10 cellular contexts compared by ENCODE assay signal in genomic region chr15:90004252-90004651, GRCh38. TPM values are rescaled to one million over a fixed set of nuclear protein-coding genes. Genes with fewer than 3 reads are reported as not detected.
DNase-seq lines count a peak whose midpoint lies in the region; ATAC-seq and TF ChIP-seq lines count a peak whose summit lies in the region.
"Had no signal": no experiment of that assay in that cellular context is flagged by ENCODE, and none has a peak within 500 bp of the region (broad histone marks: within the 10 kb centered on the region; RNA-seq: fewer than 3 reads in every experiment).

No MANE protein-coding gene starts in this region.

- peak overlapping the region; percentile 81 for H3K27ac ChIP-seq in Karpas-422 (ENCODE audit: low read length)
- H3K27ac ChIP-seq: ovary had no signal

- H3K9me3 ChIP-seq in Karpas-422 (ENCODE audit: low read length) = no peaks in the 10 kb centered on the region; the same call in 1 of the 2 replicates
- H3K9me3 ChIP-seq: ovary had no signal

- peak overlapping the region in 1 of 2 donors; percentile 23 for H3K4me3 Mint-ChIP-seq in effector memory CD8-positive, alpha-beta T cell
- H3K4me3 Mint-ChIP-seq in naive B cell = peak overlapping the region in 4 of 8 donors; percentile 6 to 98 (median 90)

- no peaks in the 10 kb centered on the region for H3K9me3 Mint-ChIP-seq in effector memory CD8-positive, alpha-beta T cell
- no peaks in the 10 kb centered on the region for H3K9me3 Mint-ChIP-seq in naive B cell

- no peaks in the 10 kb centered on the region for H3K9me2 ChIP-seq in Karpas-422 (replicated peaks; ENCODE audit: insufficient read depth, low read length)

- H3K4me3 ChIP-seq in AG04449 (ENCODE audit: low read depth, low read length) (peak overlapping the region; percentile 38), Karpas-422 (ENCODE audit: low read length) (peak overlapping the region; percentile 82; the same call in 1 of the 2 replicates)
- H3K4me3 ChIP-seq: ovary had no signal

- peak overlapping the region; percentile 79 for H3K9ac ChIP-seq in Karpas-422 (ENCODE audit: low read length)

- H3K27me3 ChIP-seq in Karpas-422 (ENCODE audit: low read length) = no peaks in the 10 kb centered on the region
- H3K27me3 ChIP-seq: ovary had no signal

- peaks cover 31% of the 10 kb centered on the region for H3K36me3 Mint-ChIP-seq in effector memory CD8-positive, alpha-beta T cell (ENCODE audit: insufficient read depth)
- peaks cover 5 to 12% of the 10 kb centered on the region in 2 donors for H3K36me3 Mint-ChIP-seq in naive B cell

- no peak overlapping the region for H2AFZ ChIP-seq in Karpas-422 (ENCODE audit: low read length)

- peak overlapping the region; percentile 91 for H3K4me2 ChIP-seq in Karpas-422 (ENCODE audit: low read depth, low read length, poor library complexity, severe bottlenecking)

- POLR2A ChIA-PET in AG04449 (lab: Yijun Ruan, JAX) = interaction anchor here (1.2 kb wide), 1 partner anchor 99 kb away, joined by 3 read pairs; no protein-coding TSS in a partner anchor

- no peak for TF ChIP-seq CTCF in AG04449 (IDR thresholded peaks at IDR 0.05; ENCODE audit: insufficient read depth, low read length, missing control alignments)

- CTCF ChIA-PET in AG04449 (lab: Yijun Ruan, JAX) = interaction anchor here (1.1 to 2.3 kb wide), 2 partner anchors 67 to 150 kb away, joined by 3 to 8 read pairs; no protein-coding TSS in a partner anchor

- H3K4me1 Mint-ChIP-seq in effector memory CD8-positive, alpha-beta T cell (ENCODE audit: low read depth in 2 of 2) = peaks cover 42 to 62% of the 10 kb centered on the region in 2 donors
- peaks cover 42 to 73% (median 73%) of the 10 kb centered on the region in 3 donors for H3K4me1 Mint-ChIP-seq in naive B cell

- H3K79me2 ChIP-seq in Karpas-422 (ENCODE audit: low read length) = peaks cover 74% of the 10 kb centered on the region

- no peak for ATAC-seq in effector memory CD8-positive, alpha-beta T cell (replicated peaks)
- ATAC-seq in naive B cell (ENCODE audit: low read depth in 2 of 2) (no peak), HG03039 (IDR thresholded peaks at IDR 0.05; ENCODE audit: unreplicated experiment) (no peak)

- no peaks in the 10 kb centered on the region for H3K27me3 Mint-ChIP-seq in effector memory CD8-positive, alpha-beta T cell
- H3K27me3 Mint-ChIP-seq in naive B cell = no peaks in the 10 kb centered on the region

- no peak for DNase-seq in AG04449 (ENCODE audit: low read depth, low spot score)
- DNase-seq in Karpas-422 = no peak
- no peak for DNase-seq in effector memory CD8-positive, alpha-beta T cell
- DNase-seq in naive B cell = no peak
- DNase-seq in NOMO-1 treated with dmso at 0.1 percent for 144 hours (lab: John Stamatoyannopoulos, UW; ENCODE audit: unreplicated experiment) = no peak
- DNase-seq in NCI-H1694 treated with DMSO at 0.1 percent for 48 hours (lab: John Stamatoyannopoulos, UW) = no peak
- DNase-seq in GOT3 (lab: John Stamatoyannopoulos, UW) = no peak
- DNase-seq: KBM-7 had no signal

- 0 out of 2 replicates have a peak, but pooled peaks cover 5% of the 10 kb centered on the region for H4K20me1 ChIP-seq in Karpas-422 (ENCODE audit: insufficient read depth, low read depth, low read length)

- peak overlapping the region; percentile 91 to 97 for H3K27ac Mint-ChIP-seq in effector memory CD8-positive, alpha-beta T cell
- peak overlapping the region in 4 of 6 donors; percentile 19 to 95 (median 48) for H3K27ac Mint-ChIP-seq in naive B cell

- H3K36me3 ChIP-seq in Karpas-422 (ENCODE audit: insufficient read depth, low read length) = peaks cover 11% of the 10 kb centered on the region
- H3K36me3 ChIP-seq: ovary had no signal

- H3K4me1 ChIP-seq in Karpas-422 (ENCODE audit: low read length) = peaks cover 65% of the 10 kb centered on the region

RNA-seq across cellular contexts. Expression of gene ZNF710, which starts 3.1 kb away (rescaled TPM):
- total RNA-seq in Karpas-422 (2014; rRNA removed; shearing (Covaris generic); ENCODE audit: low replicate concordance) = 25.2 and 32.3 TPM in 2 replicates
- 1 to 10 TPM in 5 of 6 donors, under 1 TPM in 1; 0.64 to 2.4 (median 2.0) TPM for polyA plus RNA-seq in naive B cell (ENCODE audit: low read depth in 6 of 6)
